In genomic region chr4:134665429-134665828, GRCh38 we compare ENCODE assay signal across 22 cellular contexts.
"Had no signal": no experiment of that assay in that cellular context is flagged by ENCODE, and none has a peak within 500 bp of the region (broad histone marks: within the 10 kb centered on the region; RNA-seq: fewer than 3 reads in every experiment).

No MANE protein-coding gene starts in this region.

- ATAC-seq: effector memory CD8-positive, alpha-beta T cell; foreskin keratinocyte; gastrocnemius medialis; gastroesophageal sphincter; heart left ventricle had no signal

- H3K4me3 ChIP-seq: colonic mucosa, coronary artery, dorsolateral prefrontal cortex, esophagus muscularis mucosa, esophagus squamous epithelium, gastrocnemius medialis, gastroesophageal sphincter, heart left ventricle had no signal

- H3K4me1 ChIP-seq: colonic mucosa, esophagus muscularis mucosa, esophagus squamous epithelium, foreskin keratinocyte, gastrocnemius medialis, gastroesophageal sphincter, heart left ventricle had no signal

- H3K27ac ChIP-seq: colonic mucosa, coronary artery, dorsolateral prefrontal cortex, epithelial cell of prostate, esophagus muscularis mucosa, esophagus squamous epithelium, foreskin keratinocyte, gastrocnemius medialis, gastroesophageal sphincter, heart left ventricle had no signal

- DNase-seq: colonic mucosa; cortex of kidney; dermis blood vessel endothelial cell; dorsolateral prefrontal cortex; effector CD4-positive, alpha-beta T cell; effector CD8-positive, alpha-beta T cell; effector memory CD4-positive, alpha-beta T cell; effector memory CD8-positive, alpha-beta T cell; endodermal cell; erythroblast; esophagus squamous epithelium; foreskin fibroblast; foreskin keratinocyte; foreskin melanocyte; gastrocnemius medialis; glutamatergic neuron; head of caudate nucleus; heart left ventricle had no signal

- H3K9me3 ChIP-seq: colonic mucosa, esophagus muscularis mucosa, esophagus squamous epithelium, gastrocnemius medialis, gastroesophageal sphincter, heart left ventricle had no signal

- H3K36me3 ChIP-seq: colonic mucosa, esophagus muscularis mucosa, esophagus squamous epithelium, gastrocnemius medialis, gastroesophageal sphincter, heart left ventricle had no signal

- H3K27me3 ChIP-seq: colonic mucosa, dorsolateral prefrontal cortex, esophagus muscularis mucosa, esophagus squamous epithelium, foreskin keratinocyte, gastrocnemius medialis, gastroesophageal sphincter, heart left ventricle had no signal
